ENCODE assay signal across 8 cellular contexts in the genomic region with DNA sequence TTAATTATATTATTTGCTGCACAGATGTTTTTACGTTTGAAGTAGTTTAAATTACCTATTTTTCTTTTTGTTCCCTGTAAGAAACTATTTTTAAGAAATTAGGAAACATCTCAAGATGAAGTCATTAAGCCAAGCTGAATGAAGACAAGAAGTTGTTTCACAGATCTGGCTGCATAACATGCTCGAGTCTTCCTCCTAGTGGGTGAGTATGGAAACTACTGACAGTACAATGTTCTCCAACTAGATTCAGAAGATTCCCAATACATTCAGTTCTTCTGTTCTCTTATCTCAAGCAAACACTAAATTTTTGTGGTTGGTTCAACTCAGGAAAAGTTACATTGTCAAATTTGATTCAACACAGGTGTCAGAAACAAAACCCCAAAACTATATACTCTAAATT.
A peak's percentile ranks its signal among the peaks of the same experiment; 100 is the strongest.
DNase-seq lines count a peak whose midpoint lies in the region; ATAC-seq and TF ChIP-seq lines count a peak whose summit lies in the region.
"Had no signal": no experiment of that assay in that cellular context is flagged by ENCODE, and none has a peak within 500 bp of the region (broad histone marks: within the 10 kb centered on the region; RNA-seq: fewer than 3 reads in every experiment).

No MANE protein-coding gene starts in this region.

- no peak overlapping the region for H3K27ac ChIP-seq in WERI-Rb-1
- no peak overlapping the region for H3K27ac ChIP-seq in liver (ENCODE audit: low read depth in 1 of 2, low read length in 2 of 2)

- H3K36me3 ChIP-seq in WERI-Rb-1 = no peaks in the 10 kb centered on the region
- no peaks in the 10 kb centered on the region for H3K36me3 ChIP-seq in liver (ENCODE audit: control insufficient read depth in 4 of 4, insufficient read depth in 3 of 4, low read depth in 1 of 4, low read length in 3 of 4)

- DNase-seq in GM12865 (ENCODE audit: low read depth) (peak; percentile 2), WERI-Rb-1 (no peak), putamen (ENCODE audit: low spot score) (no peak)
- no peak for DNase-seq in NK-92 treated with Interleukin-12 subunit alpha and Interleukin-12 subunit beta, amount 100 ng/mL, for 24 hours (lab: John Stamatoyannopoulos, UW)
- DNase-seq: naive B cell had no signal

- no peaks in the 10 kb centered on the region for H3K4me1 ChIP-seq in liver (ENCODE audit: control insufficient read depth in 4 of 4, insufficient read depth in 4 of 4, low read length in 3 of 4)

- H3K4me3 ChIP-seq in GM12865 (ENCODE audit: low read depth, low read length) = no peak overlapping the region
- no peak overlapping the region for H3K4me3 ChIP-seq in WERI-Rb-1 (ENCODE audit: low read depth, low read length)
- no peak overlapping the region for H3K4me3 ChIP-seq in liver (ENCODE audit: low read depth in 1 of 3, low read length in 3 of 3)

- H3K9me3 ChIP-seq in WERI-Rb-1 (ENCODE audit: severe bottlenecking) = no peaks in the 10 kb centered on the region
- no peaks in the 10 kb centered on the region for H3K9me3 ChIP-seq in liver (ENCODE audit: control insufficient read depth in 4 of 4, low read length in 3 of 4)

- TF ChIP-seq CTCF in GM12865 (IDR thresholded peaks at IDR 0.05; ENCODE audit: insufficient read depth, low read depth, low read length, missing control alignments) (peak; percentile 39), WERI-Rb-1 (IDR thresholded peaks at IDR 0.05; ENCODE audit: low read depth, low read length) (peak; percentile 61), liver (IDR thresholded peaks at IDR 0.05; ENCODE audit: low read depth, low read length, missing input control) (peak; percentile 42)

- no peak overlapping the region for H3K9ac ChIP-seq in liver (ENCODE audit: low read depth in 1 of 2, low read length in 2 of 2)

- 5% methylated on average over 2 of the region's 2 CpGs for WGBS in liver

- H3K27me3 ChIP-seq in WERI-Rb-1 (ENCODE audit: insufficient read depth, low read depth, severe bottlenecking) (no peaks in the 10 kb centered on the region), liver (ENCODE audit: control insufficient read depth in 4 of 4, insufficient read depth in 4 of 4, low read length in 3 of 4) (no peaks in the 10 kb centered on the region)

- ATAC-seq in HG02852 (IDR thresholded peaks at IDR 0.05; ENCODE audit: unreplicated experiment) = peak; percentile 86
- no peak for ATAC-seq in HG02870 (IDR thresholded peaks at IDR 0.05; ENCODE audit: unreplicated experiment)

- TF ChIP-seq RAD21 in liver (IDR thresholded peaks at IDR 0.05) = peak; percentile 52 to 82

TF ChIP-seq in liver, 16 proteins besides CTCF, POLR2A, EP300 and RAD21:
- TF ChIP-seq, protein P1, sequence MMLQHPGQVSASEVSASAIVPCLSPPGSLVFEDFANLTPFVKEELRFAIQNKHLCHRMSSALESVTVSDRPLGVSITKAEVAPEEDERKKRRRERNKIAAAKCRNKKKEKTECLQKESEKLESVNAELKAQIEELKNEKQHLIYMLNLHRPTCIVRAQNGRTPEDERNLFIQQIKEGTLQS (IDR thresholded peaks at IDR 0.05) = no peak
- TF ChIP-seq, protein P2, sequence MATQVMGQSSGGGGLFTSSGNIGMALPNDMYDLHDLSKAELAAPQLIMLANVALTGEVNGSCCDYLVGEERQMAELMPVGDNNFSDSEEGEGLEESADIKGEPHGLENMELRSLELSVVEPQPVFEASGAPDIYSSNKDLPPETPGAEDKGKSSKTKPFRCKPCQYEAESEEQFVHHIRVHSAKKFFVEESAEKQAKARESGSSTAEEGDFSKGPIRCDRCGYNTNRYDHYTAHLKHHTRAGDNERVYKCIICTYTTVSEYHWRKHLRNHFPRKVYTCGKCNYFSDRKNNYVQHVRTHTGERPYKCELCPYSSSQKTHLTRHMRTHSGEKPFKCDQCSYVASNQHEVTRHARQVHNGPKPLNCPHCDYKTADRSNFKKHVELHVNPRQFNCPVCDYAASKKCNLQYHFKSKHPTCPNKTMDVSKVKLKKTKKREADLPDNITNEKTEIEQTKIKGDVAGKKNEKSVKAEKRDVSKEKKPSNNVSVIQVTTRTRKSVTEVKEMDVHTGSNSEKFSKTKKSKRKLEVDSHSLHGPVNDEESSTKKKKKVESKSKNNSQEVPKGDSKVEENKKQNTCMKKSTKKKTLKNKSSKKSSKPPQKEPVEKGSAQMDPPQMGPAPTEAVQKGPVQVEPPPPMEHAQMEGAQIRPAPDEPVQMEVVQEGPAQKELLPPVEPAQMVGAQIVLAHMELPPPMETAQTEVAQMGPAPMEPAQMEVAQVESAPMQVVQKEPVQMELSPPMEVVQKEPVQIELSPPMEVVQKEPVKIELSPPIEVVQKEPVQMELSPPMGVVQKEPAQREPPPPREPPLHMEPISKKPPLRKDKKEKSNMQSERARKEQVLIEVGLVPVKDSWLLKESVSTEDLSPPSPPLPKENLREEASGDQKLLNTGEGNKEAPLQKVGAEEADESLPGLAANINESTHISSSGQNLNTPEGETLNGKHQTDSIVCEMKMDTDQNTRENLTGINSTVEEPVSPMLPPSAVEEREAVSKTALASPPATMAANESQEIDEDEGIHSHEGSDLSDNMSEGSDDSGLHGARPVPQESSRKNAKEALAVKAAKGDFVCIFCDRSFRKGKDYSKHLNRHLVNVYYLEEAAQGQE (IDR thresholded peaks at IDR 0.05) = no peak
- no peak for TF ChIP-seq EGR1 (IDR thresholded peaks at IDR 0.05; ENCODE audit: low read depth in 2 of 2)
- TF ChIP-seq SP1 (IDR thresholded peaks at IDR 0.05) = no peak
- TF ChIP-seq, protein P3, sequence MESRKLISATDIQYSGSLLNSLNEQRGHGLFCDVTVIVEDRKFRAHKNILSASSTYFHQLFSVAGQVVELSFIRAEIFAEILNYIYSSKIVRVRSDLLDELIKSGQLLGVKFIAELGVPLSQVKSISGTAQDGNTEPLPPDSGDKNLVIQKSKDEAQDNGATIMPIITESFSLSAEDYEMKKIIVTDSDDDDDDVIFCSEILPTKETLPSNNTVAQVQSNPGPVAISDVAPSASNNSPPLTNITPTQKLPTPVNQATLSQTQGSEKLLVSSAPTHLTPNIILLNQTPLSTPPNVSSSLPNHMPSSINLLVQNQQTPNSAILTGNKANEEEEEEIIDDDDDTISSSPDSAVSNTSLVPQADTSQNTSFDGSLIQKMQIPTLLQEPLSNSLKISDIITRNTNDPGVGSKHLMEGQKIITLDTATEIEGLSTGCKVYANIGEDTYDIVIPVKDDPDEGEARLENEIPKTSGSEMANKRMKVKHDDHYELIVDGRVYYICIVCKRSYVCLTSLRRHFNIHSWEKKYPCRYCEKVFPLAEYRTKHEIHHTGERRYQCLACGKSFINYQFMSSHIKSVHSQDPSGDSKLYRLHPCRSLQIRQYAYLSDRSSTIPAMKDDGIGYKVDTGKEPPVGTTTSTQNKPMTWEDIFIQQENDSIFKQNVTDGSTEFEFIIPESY (IDR thresholded peaks at IDR 0.05) = no peak
- TF ChIP-seq FOXA1 (IDR thresholded peaks at IDR 0.05) = no peak
- TF ChIP-seq FOXA2 (IDR thresholded peaks at IDR 0.05) = no peak
- no peak for TF ChIP-seq HNF4G (IDR thresholded peaks at IDR 0.05)
- TF ChIP-seq HNF4A (conservative IDR thresholded peaks at IDR 0.05) = no peak
- TF ChIP-seq NR2F2 (IDR thresholded peaks at IDR 0.05) = no peak
- no peak for TF ChIP-seq RXRA (IDR thresholded peaks at IDR 0.05)
- TF ChIP-seq YY1 (IDR thresholded peaks at IDR 0.05) = no peak
- TF ChIP-seq, protein P4, sequence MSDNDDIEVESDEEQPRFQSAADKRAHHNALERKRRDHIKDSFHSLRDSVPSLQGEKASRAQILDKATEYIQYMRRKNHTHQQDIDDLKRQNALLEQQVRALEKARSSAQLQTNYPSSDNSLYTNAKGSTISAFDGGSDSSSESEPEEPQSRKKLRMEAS (IDR thresholded peaks at IDR 0.05) = no peak
- TF ChIP-seq JUND (IDR thresholded peaks at IDR 0.05) = no peak
- TF ChIP-seq GABPA (IDR thresholded peaks at IDR 0.05 in 1 of 2, conservative IDR thresholded peaks at IDR 0.05 in 1 of 2) = no peak
- TF ChIP-seq TAF1 (conservative IDR thresholded peaks at IDR 0.05) = no peak
